In genomic region chr15:59444980-59445500, GRCh38 we compare ENCODE assay signal across 18 cellular contexts. TPM values are rescaled to one million over a fixed set of nuclear protein-coding genes. Genes with fewer than 3 reads are reported as not detected.
DNase-seq lines count a peak whose midpoint lies in the region; ATAC-seq, FAIRE-seq and TF ChIP-seq lines count a peak whose summit lies in the region.
"Had no signal": no experiment of that assay in that cellular context is flagged by ENCODE, and none has a peak within 500 bp of the region (broad histone marks: within the 10 kb centered on the region; RNA-seq: fewer than 3 reads in every experiment).

No MANE protein-coding gene starts in this region.

- no peaks in the 10 kb centered on the region for H3K79me2 ChIP-seq in trophoblast cell (ENCODE audit: control insufficient read depth, insufficient read depth, low read length, poor library complexity)

- H3K79me1 ChIP-seq in trophoblast cell (ENCODE audit: low read length), result no peaks in the 10 kb centered on the region

- no peak overlapping the region for H3K27ac ChIP-seq in trophoblast cell (ENCODE audit: low read depth, low read length)
- H3K27ac ChIP-seq in pancreas, result no peak overlapping the region
- H3K27ac ChIP-seq in WERI-Rb-1, result no peak overlapping the region
- no peak overlapping the region for H3K27ac ChIP-seq in substantia nigra (ENCODE audit: low read depth, low read length, poor library complexity, severe bottlenecking)
- H3K27ac ChIP-seq: GM23248 had no signal

- H4K8ac ChIP-seq in trophoblast cell (ENCODE audit: low read depth, low read length), result no peak overlapping the region

- TF ChIP-seq CTCF in pancreas (IDR thresholded peaks at IDR 0.05) (no peak), WERI-Rb-1 (IDR thresholded peaks at IDR 0.05; ENCODE audit: low read depth, low read length) (no peak)

- H3K9me3 ChIP-seq in adipocyte (ENCODE audit: control insufficient read depth, low read length), result no peaks in the 10 kb centered on the region
- peaks cover 4% of the 10 kb centered on the region for H3K9me3 ChIP-seq in trophoblast cell (ENCODE audit: insufficient read depth, low read depth, low read length)
- no peaks in the 10 kb centered on the region for H3K9me3 ChIP-seq in pancreas
- H3K9me3 ChIP-seq in WERI-Rb-1 (ENCODE audit: severe bottlenecking), result no peaks in the 10 kb centered on the region

- intact Hi-C loops in pancreas (cut with DNase I), result no loop called here

- no peak overlapping the region for H2BK12ac ChIP-seq in trophoblast cell (ENCODE audit: low read length)

- H3K4me1 ChIP-seq in adipocyte (ENCODE audit: control insufficient read depth, insufficient read depth, low read length) (no peaks in the 10 kb centered on the region), trophoblast cell (ENCODE audit: control insufficient read depth in 1 of 2, insufficient read depth in 2 of 2, low read length in 2 of 2) (peaks cover 0 to 2% of the 10 kb centered on the region in 2 experiments), pancreas (no peaks in the 10 kb centered on the region)

- H3K4ac ChIP-seq in trophoblast cell (ENCODE audit: low read depth, low read length), result no peak overlapping the region

- FAIRE-seq in pancreas (lab: Jason Lieb, UNC), result no peak

- H3K27me3 ChIP-seq in adipocyte (replicated peaks; ENCODE audit: control insufficient read depth, insufficient read depth, low read length) (no peaks in the 10 kb centered on the region), trophoblast cell (ENCODE audit: insufficient read depth, low read length) (no peaks in the 10 kb centered on the region), pancreas (no peaks in the 10 kb centered on the region), WERI-Rb-1 (ENCODE audit: insufficient read depth, low read depth, severe bottlenecking) (no peaks in the 10 kb centered on the region)

- H3K23ac ChIP-seq in trophoblast cell (ENCODE audit: low read length), result no peak overlapping the region

- no peak overlapping the region for H3K18ac ChIP-seq in trophoblast cell (ENCODE audit: low read length)

- no CpG with 5 or more reads among the region's 9 CpGs for WGBS in trophoblast cell (ENCODE audit: extremely low coverage, insufficient coverage, insufficient read length)
- 70 to 76% methylated on average over 9 of the region's 9 CpGs for WGBS in pancreas, 2 donors

- H2BK5ac ChIP-seq in trophoblast cell (ENCODE audit: low read depth, low read length, poor library complexity), result no peak overlapping the region

- H3K14ac ChIP-seq in trophoblast cell (ENCODE audit: low read length), result no peak overlapping the region

- H2BK120ac ChIP-seq in trophoblast cell (ENCODE audit: insufficient read depth, low read length, poor library complexity), result no peak overlapping the region

- H4K91ac ChIP-seq in trophoblast cell (ENCODE audit: low read depth, low read length), result no peak overlapping the region

- H3K36me3 ChIP-seq in adipocyte (ENCODE audit: control insufficient read depth, insufficient read depth, low read length, severe bottlenecking), result no peaks in the 10 kb centered on the region
- no peaks in the 10 kb centered on the region for H3K36me3 ChIP-seq in trophoblast cell (ENCODE audit: control insufficient read depth in 1 of 2, insufficient read depth in 2 of 2, low read length in 2 of 2)
- H3K36me3 ChIP-seq in pancreas, result no peaks in the 10 kb centered on the region
- H3K36me3 ChIP-seq in WERI-Rb-1, result no peaks in the 10 kb centered on the region

- no peak overlapping the region for H3K9ac ChIP-seq in adipocyte (ENCODE audit: low read length)
- no peak overlapping the region for H3K9ac ChIP-seq in trophoblast cell (ENCODE audit: low read length)
- H3K9ac ChIP-seq: GM23248 had no signal

- H2AK5ac ChIP-seq in trophoblast cell (ENCODE audit: low read length), result no peak overlapping the region

- no peak overlapping the region for H4K12ac ChIP-seq in trophoblast cell (ENCODE audit: low read depth, low read length)

- ATAC-seq in pancreas, result no peak
- ATAC-seq in GM18502 (IDR thresholded peaks at IDR 0.05; ENCODE audit: poor library complexity, unreplicated experiment), result no peak
- ATAC-seq: HCT116 had no signal

- H2AFZ ChIP-seq in trophoblast cell (ENCODE audit: insufficient read depth, low read length, poor library complexity), result no peak overlapping the region
- H2AFZ ChIP-seq: GM23248 had no signal

- H3K4me3 ChIP-seq in adipocyte (ENCODE audit: low read length) (no peak overlapping the region), trophoblast cell (ENCODE audit: low read depth, low read length) (peak overlapping the region; percentile 31), pancreas (no peak overlapping the region), WERI-Rb-1 (ENCODE audit: low read depth, low read length) (no peak overlapping the region)
- H3K4me3 ChIP-seq: GM23248 had no signal

- H3K4me2 ChIP-seq in trophoblast cell (ENCODE audit: low read length), result no peak overlapping the region

- DNase-seq in adipocyte (ENCODE audit: low read depth), result peak; percentile 18
- DNase-seq in kidney glomerular epithelial cell (lab: John Stamatoyannopoulos, UW), result peak; percentile 23
- DNase-seq in trophoblast cell, result peak; percentile 33 to 79
- DNase-seq in pancreas, result no peak
- DNase-seq in WERI-Rb-1, result no peak
- no peak for DNase-seq in substantia nigra (lab: John Stamatoyannopoulos, UW)
- DNase-seq: ACHN, GM23248, KBM-7, NCI-H1417 treated with DMSO at 0.1 percent for 48 hours, NCI-H2029, NCI-H2171, NCI-H446, NCI-H69, RPMI8226, SIG-M5 had no signal

RNA-seq across cellular contexts. Expression of gene FAM81A, which starts 7.1 kb away (rescaled TPM):
- polyA plus RNA-seq in trophoblast cell (2013), result 0.10 and 0.19 TPM in 2 replicates
- total RNA-seq in pancreas, result 1 to 10 TPM in 1 of 6 donors, under 1 TPM in 5; 0.51 to 2.2 (median 0.68) TPM
- under 1 TPM; 0.34 to 0.63 TPM for polyA plus RNA-seq in pancreas

Comparison
In these comparisons a context has a peak if more than half of its experiments do, and no peak if none do; other contexts are left out.
1. DNase-seq: peak in adipocyte (single experiment), kidney glomerular epithelial cell (single experiment) and trophoblast cell (2 of 2); none in pancreas (0 of 6), WERI-Rb-1 (single experiment) and substantia nigra (0 of 49).